ENCODE assay signal across 15 cellular contexts in the genomic region with DNA sequence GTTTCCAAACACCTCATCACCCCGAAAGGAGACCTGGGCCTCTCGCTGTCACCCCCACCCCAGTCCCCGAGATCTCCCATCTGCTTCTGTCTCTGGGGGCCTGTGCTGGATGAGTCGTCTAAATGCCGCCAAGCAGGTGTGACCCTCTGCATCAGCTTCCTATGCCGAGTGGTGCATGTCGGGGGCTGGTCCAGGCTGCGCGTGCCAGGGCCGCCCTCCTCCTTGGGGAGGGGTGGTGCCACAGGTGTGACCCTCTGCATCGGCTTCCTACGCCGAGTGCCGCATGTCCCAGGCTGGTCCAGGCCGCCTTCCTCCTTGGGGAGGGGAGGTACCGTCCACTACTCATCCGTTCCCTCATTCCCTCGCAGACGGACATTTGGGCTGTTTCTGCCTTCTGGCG.
DNase-seq lines count a peak whose midpoint lies in the region; ATAC-seq and TF ChIP-seq lines count a peak whose summit lies in the region.
"Had no signal": no experiment of that assay in that cellular context is flagged by ENCODE, and none has a peak within 500 bp of the region (broad histone marks: within the 10 kb centered on the region; RNA-seq: fewer than 3 reads in every experiment).

No MANE protein-coding gene starts in this region.

- ATAC-seq in thoracic aorta (ENCODE audit: insufficient number of reproducible peaks, low FRiP score, low read depth): no peak
- ATAC-seq: GM12878, HCT116 had no signal

- peaks cover 8% of the 10 kb centered on the region for H3K27me3 Mint-ChIP-seq in brain
- peaks cover 16% of the 10 kb centered on the region for H3K27me3 Mint-ChIP-seq in nephron progenitor cell (ENCODE audit: low read depth, poor library complexity)

- H4K20me1 ChIP-seq in BLaER1: no peaks in the 10 kb centered on the region

- H3K9me3 Mint-ChIP-seq in brain (no peaks in the 10 kb centered on the region), nephron progenitor cell (no peaks in the 10 kb centered on the region)
- H3K9me3 Mint-ChIP-seq: CD4-positive, alpha-beta T cell had no signal

- TF ChIP-seq CTCF in brain (conservative IDR thresholded peaks at IDR 0.05) (no peak), nephron progenitor cell (IDR thresholded peaks at IDR 0.05) (no peak), thoracic aorta (IDR thresholded peaks at IDR 0.05) (no peak), left ventricle myocardium inferior (IDR thresholded peaks at IDR 0.05; ENCODE audit: borderline replicate concordance) (no peak)

- H3K36me3 Mint-ChIP-seq in brain (no peaks in the 10 kb centered on the region), nephron progenitor cell (ENCODE audit: low read depth) (no peaks in the 10 kb centered on the region)

- H3K27ac Mint-ChIP-seq in brain (peak overlapping the region in 4 of 5 experiments; percentile 85 to 96 (median 88)), nephron progenitor cell (no peak overlapping the region)
- H3K27ac Mint-ChIP-seq: CD4-positive, alpha-beta T cell had no signal

- H3K4me3 Mint-ChIP-seq in brain: peak overlapping the region in 1 of 5 experiments; percentile 25
- H3K4me3 Mint-ChIP-seq in nephron progenitor cell: peak overlapping the region; percentile 57
- H3K4me3 Mint-ChIP-seq: CD4-positive, alpha-beta T cell had no signal

- H3K4me2 ChIP-seq in BLaER1: peak overlapping the region; percentile 74

- no peak overlapping the region for H3K4me3 ChIP-seq in BLaER1
- H3K4me3 ChIP-seq in thoracic aorta: no peak overlapping the region
- no peak overlapping the region for H3K4me3 ChIP-seq in left ventricle myocardium inferior
- H3K4me3 ChIP-seq: GM12878 had no signal

- DNase-seq in nephron progenitor cell (no peak), thoracic aorta (ENCODE audit: low spot score) (no peak), NCI-H2081 (lab: John Stamatoyannopoulos, UW) (no peak), NCI-H1105 treated with DMSO at 0.1 percent for 48 hours (lab: John Stamatoyannopoulos, UW) (no peak), left ventricle myocardium inferior (no peak), ureter (ENCODE audit: low spot score) (no peak)
- DNase-seq: 8988T; AML-193; C1 segment of cervical spinal cord; CD4-positive, alpha-beta T cell; DMS79 had no signal

- intact Hi-C loops in left ventricle myocardium inferior (cut with micrococcal nuclease): no loop called here

- H3K4me1 Mint-ChIP-seq in brain (peaks cover 56% of the 10 kb centered on the region), nephron progenitor cell (peaks cover 42% of the 10 kb centered on the region)

- H3K4me1 ChIP-seq in BLaER1: peaks cover 78% of the 10 kb centered on the region
- H3K4me1 ChIP-seq in thoracic aorta (ENCODE audit: control insufficient read depth in 1 of 2, low read depth in 2 of 2): peaks cover 37 to 66% of the 10 kb centered on the region in 2 donors
- peaks cover 41% of the 10 kb centered on the region for H3K4me1 ChIP-seq in left ventricle myocardium inferior

- H3K9ac ChIP-seq in BLaER1: peak overlapping the region; percentile 53; the same call in 1 of the 2 replicates

- no peaks in the 10 kb centered on the region for H3K9me3 ChIP-seq in BLaER1
- no peaks in the 10 kb centered on the region for H3K9me3 ChIP-seq in thoracic aorta
- H3K9me3 ChIP-seq in left ventricle myocardium inferior (replicated peaks): no peaks in the 10 kb centered on the region

- H3K27ac ChIP-seq in BLaER1 (0 out of 2 replicates have a peak overlapping the region, but pooled peaks have one; percentile 35), thoracic aorta (peak overlapping the region; percentile 97 to 100), left ventricle myocardium inferior (replicated peaks) (no peak overlapping the region)

- peaks cover 49% of the 10 kb centered on the region for H3K27me3 ChIP-seq in BLaER1
- H3K27me3 ChIP-seq in thoracic aorta (replicated peaks; ENCODE audit: insufficient read depth): no peaks in the 10 kb centered on the region
- no peaks in the 10 kb centered on the region for H3K27me3 ChIP-seq in left ventricle myocardium inferior (ENCODE audit: low read depth)

- H3K36me3 ChIP-seq in BLaER1 (no peaks in the 10 kb centered on the region), thoracic aorta (no peaks in the 10 kb centered on the region), left ventricle myocardium inferior (no peaks in the 10 kb centered on the region)
